1 cellular context compared by ENCODE assay signal in genomic region chr11:64887757-64888405, GRCh38.
TF ChIP-seq lines count a peak whose summit lies in the region.

No MANE protein-coding gene starts in this region.

TF ChIP-seq in GM12878, 131 proteins besides CTCF, POLR2A, EP300 and RAD21 (continued from another document):
- TF ChIP-seq BCLAF1 (IDR thresholded peaks at IDR 0.05) (no peak), SMARCA5 (IDR thresholded peaks at IDR 0.05) (peak; percentile 64; the same call in 1 of the 2 replicates), CBFB (IDR thresholded peaks at IDR 0.05; ENCODE audit: low read depth) (no peak), HDAC2 (IDR thresholded peaks at IDR 0.05) (no peak), CHD2 (IDR thresholded peaks at IDR 0.05; ENCODE audit: borderline replicate concordance, low read depth, low read length) (no peak), SREBF2 (IDR thresholded peaks at IDR 0.05; ENCODE audit: low read length) (no peak), SMC3 (IDR thresholded peaks at IDR 0.05; ENCODE audit: borderline replicate concordance, low read length) (peak; percentile 63; the same call in 1 of the 2 replicates), ZNF207 (IDR thresholded peaks at IDR 0.05; ENCODE audit: borderline replicate concordance) (peak; percentile 58; the same call in 1 of the 2 replicates), STAT3 (IDR thresholded peaks at IDR 0.05; ENCODE audit: low read depth, low read length) (no peak), BACH1 (IDR thresholded peaks at IDR 0.05; ENCODE audit: borderline replicate concordance) (no peak), POLR2AphosphoS2 (IDR thresholded peaks at IDR 0.05; ENCODE audit: low read depth, low read length) (no peak), TBL1XR1 (IDR thresholded peaks at IDR 0.05; ENCODE audit: low read depth, low read length) (no peak), CREM (IDR thresholded peaks at IDR 0.05; ENCODE audit: low read depth) (no peak; the same call in 1 of the 2 replicates), RUNX3 (IDR thresholded peaks at IDR 0.05; ENCODE audit: low read length) (no peak), SUPT20H (IDR thresholded peaks at IDR 0.05; ENCODE audit: borderline replicate concordance, control insufficient read depth, low read depth, low read length) (no peak), PBX3 (IDR thresholded peaks at IDR 0.05; ENCODE audit: insufficient replicate concordance, low read depth, low read length) (no peak), ZBTB40 (IDR thresholded peaks at IDR 0.05; ENCODE audit: borderline replicate concordance) (0 out of 2 replicates have a peak, but pooled peaks have one; percentile 22), CEBPB (IDR thresholded peaks at IDR 0.05; ENCODE audit: borderline replicate concordance in 1 of 2, low read depth in 2 of 2, low read length in 2 of 2) (no peak)
- TF ChIP-seq, protein P1, sequence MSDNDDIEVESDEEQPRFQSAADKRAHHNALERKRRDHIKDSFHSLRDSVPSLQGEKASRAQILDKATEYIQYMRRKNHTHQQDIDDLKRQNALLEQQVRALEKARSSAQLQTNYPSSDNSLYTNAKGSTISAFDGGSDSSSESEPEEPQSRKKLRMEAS (IDR thresholded peaks at IDR 0.05; ENCODE audit: low read depth, low read length) = no peak
- TF ChIP-seq, protein P2, sequence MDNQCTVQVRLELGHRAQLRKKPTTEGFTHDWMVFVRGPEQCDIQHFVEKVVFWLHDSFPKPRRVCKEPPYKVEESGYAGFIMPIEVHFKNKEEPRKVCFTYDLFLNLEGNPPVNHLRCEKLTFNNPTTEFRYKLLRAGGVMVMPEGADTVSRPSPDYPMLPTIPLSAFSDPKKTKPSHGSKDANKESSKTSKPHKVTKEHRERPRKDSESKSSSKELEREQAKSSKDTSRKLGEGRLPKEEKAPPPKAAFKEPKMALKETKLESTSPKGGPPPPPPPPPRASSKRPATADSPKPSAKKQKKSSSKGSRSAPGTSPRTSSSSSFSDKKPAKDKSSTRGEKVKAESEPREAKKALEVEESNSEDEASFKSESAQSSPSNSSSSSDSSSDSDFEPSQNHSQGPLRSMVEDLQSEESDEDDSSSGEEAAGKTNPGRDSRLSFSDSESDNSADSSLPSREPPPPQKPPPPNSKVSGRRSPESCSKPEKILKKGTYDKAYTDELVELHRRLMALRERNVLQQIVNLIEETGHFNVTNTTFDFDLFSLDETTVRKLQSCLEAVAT (IDR thresholded peaks at IDR 0.05) = peak; percentile 69
- TF ChIP-seq, protein P3, sequence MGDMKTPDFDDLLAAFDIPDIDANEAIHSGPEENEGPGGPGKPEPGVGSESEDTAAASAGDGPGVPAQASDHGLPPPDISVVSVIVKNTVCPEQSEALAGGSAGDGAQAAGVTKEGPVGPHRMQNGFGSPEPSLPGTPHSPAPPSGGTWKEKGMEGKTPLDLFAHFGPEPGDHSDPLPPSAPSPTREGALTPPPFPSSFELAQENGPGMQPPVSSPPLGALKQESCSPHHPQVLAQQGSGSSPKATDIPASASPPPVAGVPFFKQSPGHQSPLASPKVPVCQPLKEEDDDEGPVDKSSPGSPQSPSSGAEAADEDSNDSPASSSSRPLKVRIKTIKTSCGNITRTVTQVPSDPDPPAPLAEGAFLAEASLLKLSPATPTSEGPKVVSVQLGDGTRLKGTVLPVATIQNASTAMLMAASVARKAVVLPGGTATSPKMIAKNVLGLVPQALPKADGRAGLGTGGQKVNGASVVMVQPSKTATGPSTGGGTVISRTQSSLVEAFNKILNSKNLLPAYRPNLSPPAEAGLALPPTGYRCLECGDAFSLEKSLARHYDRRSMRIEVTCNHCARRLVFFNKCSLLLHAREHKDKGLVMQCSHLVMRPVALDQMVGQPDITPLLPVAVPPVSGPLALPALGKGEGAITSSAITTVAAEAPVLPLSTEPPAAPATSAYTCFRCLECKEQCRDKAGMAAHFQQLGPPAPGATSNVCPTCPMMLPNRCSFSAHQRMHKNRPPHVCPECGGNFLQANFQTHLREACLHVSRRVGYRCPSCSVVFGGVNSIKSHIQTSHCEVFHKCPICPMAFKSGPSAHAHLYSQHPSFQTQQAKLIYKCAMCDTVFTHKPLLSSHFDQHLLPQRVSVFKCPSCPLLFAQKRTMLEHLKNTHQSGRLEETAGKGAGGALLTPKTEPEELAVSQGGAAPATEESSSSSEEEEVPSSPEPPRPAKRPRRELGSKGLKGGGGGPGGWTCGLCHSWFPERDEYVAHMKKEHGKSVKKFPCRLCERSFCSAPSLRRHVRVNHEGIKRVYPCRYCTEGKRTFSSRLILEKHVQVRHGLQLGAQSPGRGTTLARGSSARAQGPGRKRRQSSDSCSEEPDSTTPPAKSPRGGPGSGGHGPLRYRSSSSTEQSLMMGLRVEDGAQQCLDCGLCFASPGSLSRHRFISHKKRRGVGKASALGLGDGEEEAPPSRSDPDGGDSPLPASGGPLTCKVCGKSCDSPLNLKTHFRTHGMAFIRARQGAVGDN (IDR thresholded peaks at IDR 0.05) = 0 out of 2 replicates have a peak, but pooled peaks have one; percentile 58
TF ChIP-seq in GM12878: peak in this region for 20.
